20 cellular contexts compared by ENCODE assay signal in genomic region chr18:23612434-23613090, GRCh38. TPM values are rescaled to one million over a fixed set of nuclear protein-coding genes. Genes with fewer than 3 reads are reported as not detected.
DNase-seq lines count a peak whose midpoint lies in the region; ATAC-seq, FAIRE-seq and TF ChIP-seq lines count a peak whose summit lies in the region.
"Had no signal": no experiment of that assay in that cellular context is flagged by ENCODE, and none has a peak within 500 bp of the region (broad histone marks: within the 10 kb centered on the region; RNA-seq: fewer than 3 reads in every experiment).

No MANE protein-coding gene starts in this region.

- no peak for DNase-seq in K562 (ENCODE audit: extremely low read depth in 1 of 4, low spot score in 3 of 4)
- no peak for DNase-seq in T-helper 2 cell treated with Interferon-gamma antibody and Interleukin-4, amounts not matched to agents 5 μg/mL and 100 μg/mL, for 36 hours (ENCODE audit: low spot score)
- no peak for DNase-seq in sigmoid colon
- DNase-seq in T-helper 1 cell = no peak
- DNase-seq: activated CD4-positive, alpha-beta T cell treated with anti-CD3 and anti-CD28 coated beads, Interleukin-2, amount 10 ng/mL, durations not matched to agents 24 days and 14 days; activated naive CD4-positive, alpha-beta T cell treated with anti-CD3 and anti-CD28 coated beads for 36 hours; activated T-cell treated with anti-CD3 and anti-CD28 coated beads, Interleukin-2, amount 50 U/mL, for 72 hours; aorta; central memory CD4-positive, alpha-beta T cell; GOT3; left colon; naive thymus-derived CD8-positive, alpha-beta T cell; NCI-H82; right cardiac atrium had no signal

- FAIRE-seq in K562 (lab: Jason Lieb, UNC) = no peak

- no peak for TF ChIP-seq EP300 in K562 (IDR thresholded peaks at IDR 0.05; ENCODE audit: low read length)
- TF ChIP-seq EP300 in sigmoid colon (IDR thresholded peaks at IDR 0.05) = no peak

- H3K27me3 ChIP-seq in K562 (ENCODE audit: control insufficient read depth in 2 of 2, insufficient read depth in 2 of 2, low read length in 2 of 2) = peaks cover 20 to 30% of the 10 kb centered on the region in 2 experiments; a peak in 4 of 5 replicates
- no peaks in the 10 kb centered on the region for H3K27me3 ChIP-seq in sigmoid colon
- H3K27me3 ChIP-seq: vagina had no signal

- no peak overlapping the region for H2AFZ ChIP-seq in K562 (ENCODE audit: low read depth, low read length)

- H3K9me3 Mint-ChIP-seq in stimulated activated memory B cell treated with anti-CD40 and anti-IgM and Interleukin-4, amounts not matched to agents 10 μg/mL and 1 μg/mL and 100 μg/mL, for 72 hours = no peaks in the 10 kb centered on the region
- H3K9me3 Mint-ChIP-seq in T-helper 2 cell treated with Interferon-gamma antibody and Interleukin-4, amounts not matched to agents 5 μg/mL and 100 μg/mL, for 36 hours = no peaks in the 10 kb centered on the region
- H3K9me3 Mint-ChIP-seq: activated CD4-positive, alpha-beta T cell treated with anti-CD3 and anti-CD28 coated beads, Interleukin-2, amount 10 ng/mL, durations not matched to agents 24 days and 14 days; activated naive CD4-positive, alpha-beta T cell treated with anti-CD3 and anti-CD28 coated beads for 36 hours; activated T-cell treated with anti-CD3 and anti-CD28 coated beads, Interleukin-2, amount 50 U/mL, for 72 hours; naive thymus-derived CD8-positive, alpha-beta T cell had no signal

- in situ Hi-C loops in K562 (cut with MboI) = no loop called here

- no peaks in the 10 kb centered on the region for H3K4me1 ChIP-seq in K562 (replicated peaks in 1 of 2; ENCODE audit: control insufficient read depth in 2 of 2, insufficient read depth in 2 of 2, low read length in 2 of 2)
- H3K4me1 ChIP-seq in sigmoid colon = no peaks in the 10 kb centered on the region
- H3K4me1 ChIP-seq: vagina had no signal

- POLR2A ChIA-PET in K562 (lab: Yijun Ruan, JAX) = interaction anchor here (0.6 to 1.0 kb wide), 4 partner anchors 27 to 499 kb away, joined by 3 read pairs; partner anchors contain the start of gene NPC1

- WGBS in K562 (ENCODE audit: insufficient coverage, low coverage, missing lambda C conversion rate) = 4% methylated on average over 8 of the region's 8 CpGs
- WGBS in sigmoid colon, 2 donors = 60 to 73% methylated on average over 8 of the region's 8 CpGs

- no peak overlapping the region for H3K27ac Mint-ChIP-seq in stimulated activated memory B cell treated with anti-CD40 and anti-IgM and Interleukin-4, amounts not matched to agents 10 μg/mL and 1 μg/mL and 100 μg/mL, for 72 hours
- no peak overlapping the region for H3K27ac Mint-ChIP-seq in T-helper 2 cell treated with Interferon-gamma antibody and Interleukin-4, amounts not matched to agents 5 μg/mL and 100 μg/mL, for 36 hours
- H3K27ac Mint-ChIP-seq: activated CD4-positive, alpha-beta T cell treated with anti-CD3 and anti-CD28 coated beads, Interleukin-2, amount 10 ng/mL, durations not matched to agents 24 days and 14 days; activated naive CD4-positive, alpha-beta T cell treated with anti-CD3 and anti-CD28 coated beads for 36 hours; activated T-cell treated with anti-CD3 and anti-CD28 coated beads, Interleukin-2, amount 50 U/mL, for 72 hours; naive thymus-derived CD8-positive, alpha-beta T cell had no signal

- no peak overlapping the region for H3K9ac ChIP-seq in K562 (ENCODE audit: insufficient read depth in 1 of 2, low read depth in 2 of 2, low read length in 2 of 2)

- H3K27me3 Mint-ChIP-seq in stimulated activated memory B cell treated with anti-CD40 and anti-IgM and Interleukin-4, amounts not matched to agents 10 μg/mL and 1 μg/mL and 100 μg/mL, for 72 hours = peaks cover 12% of the 10 kb centered on the region
- peaks cover 10% of the 10 kb centered on the region for H3K27me3 Mint-ChIP-seq in T-helper 2 cell treated with Interferon-gamma antibody and Interleukin-4, amounts not matched to agents 5 μg/mL and 100 μg/mL, for 36 hours (ENCODE audit: low read depth)

- intact Hi-C loops in K562 (cut with micrococcal nuclease) = no loop called here
- intact Hi-C loops in sigmoid colon (cut with DNase I) = no loop called here

- CTCF ChIA-PET in K562 (lab: Yijun Ruan, JAX; ENCODE audit: low intra/inter-chr PET ratio) = no interaction called here

- no peak overlapping the region for H3K4me2 ChIP-seq in K562 (ENCODE audit: insufficient read depth, low read length)

- peaks cover 5% of the 10 kb centered on the region for H3K4me1 Mint-ChIP-seq in stimulated activated memory B cell treated with anti-CD40 and anti-IgM and Interleukin-4, amounts not matched to agents 10 μg/mL and 1 μg/mL and 100 μg/mL, for 72 hours
- H3K4me1 Mint-ChIP-seq in T-helper 2 cell treated with Interferon-gamma antibody and Interleukin-4, amounts not matched to agents 5 μg/mL and 100 μg/mL, for 36 hours (ENCODE audit: low read depth) = no peaks in the 10 kb centered on the region
- H3K4me1 Mint-ChIP-seq: activated CD4-positive, alpha-beta T cell treated with anti-CD3 and anti-CD28 coated beads, Interleukin-2, amount 10 ng/mL, durations not matched to agents 24 days and 14 days; naive thymus-derived CD8-positive, alpha-beta T cell had no signal

- no peak overlapping the region for H3K4me3 Mint-ChIP-seq in stimulated activated memory B cell treated with anti-CD40 and anti-IgM and Interleukin-4, amounts not matched to agents 10 μg/mL and 1 μg/mL and 100 μg/mL, for 72 hours
- H3K4me3 Mint-ChIP-seq in T-helper 2 cell treated with Interferon-gamma antibody and Interleukin-4, amounts not matched to agents 5 μg/mL and 100 μg/mL, for 36 hours = no peak overlapping the region
- H3K4me3 Mint-ChIP-seq: activated CD4-positive, alpha-beta T cell treated with anti-CD3 and anti-CD28 coated beads, Interleukin-2, amount 10 ng/mL, durations not matched to agents 24 days and 14 days; activated naive CD4-positive, alpha-beta T cell treated with anti-CD3 and anti-CD28 coated beads for 36 hours; activated T-cell treated with anti-CD3 and anti-CD28 coated beads, Interleukin-2, amount 50 U/mL, for 72 hours; naive thymus-derived CD8-positive, alpha-beta T cell had no signal

- H3K4me3 ChIP-seq in K562 (no peak overlapping the region), sigmoid colon (no peak overlapping the region)
- H3K4me3 ChIP-seq: vagina had no signal

- H3K9me1 ChIP-seq in K562 (ENCODE audit: control insufficient read depth, insufficient read depth, low read length) = no peaks in the 10 kb centered on the region

- H3K36me3 ChIP-seq in K562 (ENCODE audit: control insufficient read depth, insufficient read depth, low read length) (no peaks in the 10 kb centered on the region), sigmoid colon (no peaks in the 10 kb centered on the region)
- H3K36me3 ChIP-seq: vagina had no signal

- TF ChIP-seq POLR2A in K562 (conservative IDR thresholded peaks at IDR 0.05) (no peak), sigmoid colon (IDR thresholded peaks at IDR 0.05) (no peak)

- ATAC-seq in GM18511 (IDR thresholded peaks at IDR 0.05; ENCODE audit: unreplicated experiment) (peak; percentile 52), HG02678 (IDR thresholded peaks at IDR 0.05; ENCODE audit: unreplicated experiment) (peak; percentile 45), K562 (peak; percentile 56), HG03135 (IDR thresholded peaks at IDR 0.05; ENCODE audit: unreplicated experiment) (no peak)
- peak; percentile 20 for ATAC-seq in stimulated activated memory B cell treated with anti-CD40 and anti-IgM and Interleukin-4, amounts not matched to agents 10 μg/mL and 1 μg/mL and 100 μg/mL, for 72 hours
- ATAC-seq: activated T-cell treated with anti-CD3 and anti-CD28 coated beads, Interleukin-2, amount 50 U/mL, for 72 hours; left colon; naive thymus-derived CD8-positive, alpha-beta T cell; right cardiac atrium; Right ventricle myocardium inferior had no signal

- peaks cover 2% of the 10 kb centered on the region; the same call in 1 of the 2 replicates for H4K20me1 ChIP-seq in K562 (replicated peaks; ENCODE audit: control insufficient read depth, insufficient read depth, low read length)

- H3K36me3 Mint-ChIP-seq in stimulated activated memory B cell treated with anti-CD40 and anti-IgM and Interleukin-4, amounts not matched to agents 10 μg/mL and 1 μg/mL and 100 μg/mL, for 72 hours = no peaks in the 10 kb centered on the region
- H3K36me3 Mint-ChIP-seq in T-helper 2 cell treated with Interferon-gamma antibody and Interleukin-4, amounts not matched to agents 5 μg/mL and 100 μg/mL, for 36 hours (ENCODE audit: low read depth) = no peaks in the 10 kb centered on the region
- H3K36me3 Mint-ChIP-seq: naive thymus-derived CD8-positive, alpha-beta T cell had no signal

- H3K79me2 ChIP-seq in K562 (ENCODE audit: control insufficient read depth, insufficient read depth, low read length) = no peaks in the 10 kb centered on the region

- H3K9me3 ChIP-seq in K562 (replicated peaks; ENCODE audit: control insufficient read depth, insufficient read depth, low read depth, low read length) (no peaks in the 10 kb centered on the region), sigmoid colon (no peaks in the 10 kb centered on the region)
- H3K9me3 ChIP-seq: vagina had no signal

- no peak for TF ChIP-seq RAD21 in K562 (CRISPR knock-in tag; conservative IDR thresholded peaks at IDR 0.05 in 1 of 2, IDR thresholded peaks at IDR 0.05 in 1 of 2)

- no TSS peak for BruUV-seq in K562 (replicated peaks; lab: Mats Ljungman, UMichigan)

- H3K27ac ChIP-seq in K562 (ENCODE audit: extremely low read depth, low read depth, low read length) (no peak overlapping the region), sigmoid colon (no peak overlapping the region)
- H3K27ac ChIP-seq: vagina had no signal

- TF ChIP-seq CTCF in K562 (IDR thresholded peaks at IDR 0.05 in 2 of 3, conservative IDR thresholded peaks at IDR 0.05 in 1 of 3; ENCODE audit: insufficient read depth in 2 of 3, low read depth in 1 of 3, low read length in 3 of 3) (no peak), sigmoid colon (IDR thresholded peaks at IDR 0.05) (no peak)

RNA-seq across cellular contexts. Expression of gene NPC1, which starts 26.3 kb away (rescaled TPM):
- total RNA-seq in K562 (2011; cell fraction: chromatin; rRNA removed; ENCODE audit: low replicate concordance) = 287 and 292 TPM in 2 replicates
- total RNA-seq in K562 (2011; cell fraction: nucleolus; rRNA removed) = 238 and 263 TPM in 2 replicates
- total RNA-seq in K562 (2011; cell fraction: nucleoplasm; rRNA removed) = 259 and 261 TPM in 2 replicates
- total RNA-seq in K562 (2014; rRNA removed) (27.6 and 37.1 TPM in 2 replicates), K562 (2014; rRNA removed; fragmentation: Illumina TruSeq; extraction: Trizol) (29.3 and 29.5 TPM in 2 replicates), K562 (2015; rRNA removed; fragmentation: Illumina TruSeq; extraction: Trizol) (23.9 TPM in 2 replicates), K562 (2021) (42.5 and 45.9 TPM in 2 replicates), sigmoid colon (10 to 100 TPM; 34.9 to 59.2 (median 48.1) TPM)
- polyA plus RNA-seq in K562 (2011; rRNA removed) (41.1 and 46.5 TPM in 2 replicates), K562 (2014; fragmentation: Illumina TruSeq; extraction: Trizol) (31.6 and 32.0 TPM in 2 replicates), K562 (2014; fragmentation: Nextera tagmentation; extraction: Ambion mirVana) (10 to 100 TPM; 17.1 to 19.1 TPM), K562 (2014; rRNA removed) (23.4 and 26.6 TPM in 2 replicates), sigmoid colon (10 to 100 TPM in 2 of 3 donors, 1 to 10 TPM in 1; 9.0 to 27.4 (median 12.5) TPM)
- 51.7 and 58.3 TPM in 2 replicates for polyA plus RNA-seq in K562 (2011; cell fraction: cytosol; rRNA removed)
- polyA plus RNA-seq in K562 (2011; cell fraction: nucleus; rRNA removed) = 128 and 144 TPM in 2 replicates
- 25.2 and 35.2 TPM in 2 replicates for polyA plus RNA-seq in K562 (2012)
- polyA minus RNA-seq in K562 (2011; rRNA and poly(A)+ RNA removed) = 90.7 and 106 TPM in 2 replicates
- 49.1 and 49.2 TPM in 2 replicates for polyA minus RNA-seq in K562 (2011; cell fraction: cytosol; rRNA and poly(A)+ RNA removed)
- 67.6 and 93.7 TPM in 2 replicates for polyA minus RNA-seq in K562 (2011; cell fraction: nucleus; rRNA and poly(A)+ RNA removed)

RNA-seq across cellular contexts. Expression of gene ANKRD29, which starts 50.1 kb away (rescaled TPM):
- total RNA-seq in K562 (2011; cell fraction: chromatin; rRNA removed; ENCODE audit: low replicate concordance) = not detected in 2 replicates
- total RNA-seq in K562 (2011; cell fraction: nucleolus; rRNA removed) = not detected in 2 replicates
- total RNA-seq in K562 (2011; cell fraction: nucleoplasm; rRNA removed) = not detected in 2 replicates
- total RNA-seq in K562 (2014; rRNA removed) = 0.36 TPM in 1 of 2 replicates, not detected in the other
- not detected in 2 replicates for total RNA-seq in K562 (2014; rRNA removed; fragmentation: Illumina TruSeq; extraction: Trizol)
- total RNA-seq in K562 (2015; rRNA removed; fragmentation: Illumina TruSeq; extraction: Trizol) = not detected in 2 replicates
- total RNA-seq in K562 (2021) = not detected in 2 replicates
- not detected in 2 replicates for polyA plus RNA-seq in K562 (2011; rRNA removed)
- polyA plus RNA-seq in K562 (2011; cell fraction: cytosol; rRNA removed) = not detected in 2 replicates
- not detected in 2 replicates for polyA plus RNA-seq in K562 (2011; cell fraction: nucleus; rRNA removed)
- polyA plus RNA-seq in K562 (2012) = 0.10 TPM in 1 of 2 replicates, not detected in the other
- polyA plus RNA-seq in K562 (2014; fragmentation: Illumina TruSeq; extraction: Trizol) = not detected in 2 replicates
- not detected for polyA plus RNA-seq in K562 (2014; fragmentation: Nextera tagmentation; extraction: Ambion mirVana)
- polyA plus RNA-seq in K562 (2014; rRNA removed) = 0.03 TPM in 1 of 2 replicates, not detected in the other
- polyA minus RNA-seq in K562 (2011; rRNA and poly(A)+ RNA removed) = not detected in 2 replicates
- not detected in 2 replicates for polyA minus RNA-seq in K562 (2011; cell fraction: cytosol; rRNA and poly(A)+ RNA removed)
- not detected in 2 replicates for polyA minus RNA-seq in K562 (2011; cell fraction: nucleus; rRNA and poly(A)+ RNA removed)
- 10 to 100 TPM in 1 of 4 donors, 1 to 10 TPM in 3; 3.0 to 31.0 (median 6.3) TPM for total RNA-seq in sigmoid colon
- 1 to 10 TPM; 2.5 to 4.2 (median 4.2) TPM for polyA plus RNA-seq in sigmoid colon
- total RNA-seq: activated CD4-positive, alpha-beta T cell treated with anti-CD3 and anti-CD28 coated beads, Interleukin-2, amount 10 ng/mL, durations not matched to agents 24 days and 14 days; activated naive CD4-positive, alpha-beta T cell treated with anti-CD3 and anti-CD28 coated beads for 36 hours; activated T-cell treated with anti-CD3 and anti-CD28 coated beads, Interleukin-2, amount 50 U/mL, for 72 hours; naive thymus-derived CD8-positive, alpha-beta T cell had no signal
- polyA plus RNA-seq: naive thymus-derived CD8-positive, alpha-beta T cell had no signal
